17 cellular contexts compared by ENCODE assay signal in the genomic region with DNA sequence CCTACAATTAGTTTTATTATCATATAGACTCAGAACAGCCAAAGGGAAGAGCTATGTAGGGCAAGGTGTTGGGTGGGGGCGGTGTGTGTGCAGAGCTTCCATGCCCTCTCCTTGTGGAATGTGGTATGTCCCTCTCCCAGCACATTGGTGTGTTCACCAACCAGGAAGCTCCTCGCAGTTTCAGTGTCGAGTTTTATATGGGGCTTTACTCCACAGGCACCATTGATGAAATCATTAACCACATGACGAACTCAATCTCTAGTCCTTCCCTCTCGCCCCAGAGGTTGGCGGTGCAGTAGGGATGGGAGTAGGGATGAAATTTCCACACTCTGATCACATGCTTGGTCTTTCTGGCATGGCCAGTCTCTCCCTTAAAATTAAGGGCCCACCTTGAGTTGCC. TPM values are rescaled to one million over a fixed set of nuclear protein-coding genes. Genes with fewer than 3 reads are reported as not detected.
DNase-seq lines count a peak whose midpoint lies in the region; ATAC-seq, FAIRE-seq and TF ChIP-seq lines count a peak whose summit lies in the region.
"Had no signal": no experiment of that assay in that cellular context is flagged by ENCODE, and none has a peak within 500 bp of the region (broad histone marks: within the 10 kb centered on the region; RNA-seq: fewer than 3 reads in every experiment).

No MANE protein-coding gene starts in this region.

- TF ChIP-seq CTCF in OCI-LY3 (IDR thresholded peaks at IDR 0.05; ENCODE audit: low read depth, low read length), result no peak
- TF ChIP-seq CTCF in HepG2 (CRISPR knock-in tag; IDR thresholded peaks at IDR 0.05), result no peak
- no peak for TF ChIP-seq CTCF in H9 (conservative IDR thresholded peaks at IDR 0.05)

- H3K9ac ChIP-seq in OCI-LY3 (ENCODE audit: low read length) (peak overlapping the region; percentile 67; the same call in 1 of the 2 replicates), HepG2 (ENCODE audit: insufficient read depth, low read depth, low read length) (no peak overlapping the region), H9 (ENCODE audit: extremely low read depth, insufficient read length, low read length) (no peak overlapping the region)

- no peak for ATAC-seq in stimulated activated naive B cell treated with anti-CD40 and anti-IgM and Interleukin-4, amounts not matched to agents 10 μg/mL and 1 μg/mL and 100 μg/mL, for 72 hours (replicated peaks)
- ATAC-seq in HepG2, result no peak
- no peak for ATAC-seq in T-helper 17 cell
- ATAC-seq: activated T-cell treated with anti-CD3 and anti-CD28 coated beads, Interleukin-2, amount 50 U/mL, for 72 hours; GM12878; naive thymus-derived CD4-positive, alpha-beta T cell had no signal

- H3K23ac ChIP-seq in H9 (ENCODE audit: insufficient read length, low read depth, low read length), result no peak overlapping the region

- no peak overlapping the region for H2AFZ ChIP-seq in OCI-LY3 (ENCODE audit: low read depth, low read length)
- no peak overlapping the region for H2AFZ ChIP-seq in HepG2 (ENCODE audit: low read length)
- no peak overlapping the region for H2AFZ ChIP-seq in H9 (ENCODE audit: low read length)

- POLR2A ChIA-PET in HepG2 (lab: Yijun Ruan, JAX), result interaction anchor here (1.3 to 2.3 kb wide), 2 partner anchors 29 to 55 kb away, joined by 3 to 7 read pairs; no protein-coding TSS in a partner anchor

- intact Hi-C loops in HepG2 (cut with micrococcal nuclease; ENCODE audit: unreplicated experiment), result no loop called here

- H2BK120ac ChIP-seq in H9 (ENCODE audit: low read depth, low read length, poor library complexity, severe bottlenecking), result no peak overlapping the region

- no peak overlapping the region for H2AK5ac ChIP-seq in H9 (ENCODE audit: insufficient read length, low read length)

- TF ChIP-seq RAD21 in HepG2 (CRISPR knock-in tag; IDR thresholded peaks at IDR 0.05), result no peak

- no TSS peak for BruUV-seq in HepG2 (replicated peaks; lab: Mats Ljungman, UMichigan)

- CTCF ChIA-PET in HepG2 (lab: Yijun Ruan, JAX; ENCODE audit: low intra/inter-chr PET ratio, low total read pairs), result no interaction called here

- no peak overlapping the region for H3K27ac Mint-ChIP-seq in stimulated activated naive B cell treated with anti-CD40 and anti-IgM and Interleukin-4, amounts not matched to agents 10 μg/mL and 1 μg/mL and 100 μg/mL, for 72 hours
- H3K27ac Mint-ChIP-seq in H9 (no peak overlapping the region), T-helper 17 cell (no peak overlapping the region)
- H3K27ac Mint-ChIP-seq: activated T-cell treated with anti-CD3 and anti-CD28 coated beads, Interleukin-2, amount 50 U/mL, for 72 hours had no signal

- H3K36me3 Mint-ChIP-seq in stimulated activated naive B cell treated with anti-CD40 and anti-IgM and Interleukin-4, amounts not matched to agents 10 μg/mL and 1 μg/mL and 100 μg/mL, for 72 hours, result peaks cover 7 to 22% of the 10 kb centered on the region in 2 donors
- H3K36me3 Mint-ChIP-seq in H9 (ENCODE audit: insufficient read depth in 1 of 3, low read depth in 3 of 3), result no peaks in the 10 kb centered on the region; a peak in 2 of 7 replicates
- peaks cover under 1% of the 10 kb centered on the region for H3K36me3 Mint-ChIP-seq in T-helper 17 cell (ENCODE audit: low read depth)

- no peak overlapping the region for H3K4ac ChIP-seq in H9 (ENCODE audit: low read depth, low read length)

- no peak overlapping the region for H4K91ac ChIP-seq in H9 (ENCODE audit: insufficient read length, low read depth, low read length)

- no peak overlapping the region for H3T11ph ChIP-seq in H9 (ENCODE audit: low read length)

- H3K79me2 ChIP-seq in OCI-LY3 (ENCODE audit: low read length), result 0 out of 2 replicates have a peak, but pooled peaks cover 4% of the 10 kb centered on the region
- H3K79me2 ChIP-seq in HepG2 (ENCODE audit: insufficient read depth, low read length), result no peaks in the 10 kb centered on the region
- H3K79me2 ChIP-seq in H9 (ENCODE audit: insufficient read depth, low read length), result no peaks in the 10 kb centered on the region

- H3K4me3 ChIP-seq in OCI-LY3 (ENCODE audit: low read length), result no peak overlapping the region
- no peak overlapping the region for H3K4me3 ChIP-seq in small intestine (ENCODE audit: low read depth in 1 of 2, low read length in 2 of 2)
- no peak overlapping the region for H3K4me3 ChIP-seq in HepG2 (replicated peaks in 1 of 3; ENCODE audit: insufficient read depth in 1 of 3, low read depth in 2 of 3, low read length in 3 of 3)
- H3K4me3 ChIP-seq: GM12878, thoracic aorta had no signal

- H3K36me3 ChIP-seq in OCI-LY3 (replicated peaks; ENCODE audit: low read depth, low read length) (no peaks in the 10 kb centered on the region), small intestine (ENCODE audit: control insufficient read depth in 2 of 2, insufficient read depth in 2 of 2, low read length in 2 of 2) (no peaks in the 10 kb centered on the region), HepG2 (replicated peaks in 1 of 2; ENCODE audit: control insufficient read depth in 1 of 2, insufficient read depth in 2 of 2, low read length in 2 of 2) (peaks cover 0 to 2% of the 10 kb centered on the region in 2 experiments; a peak in 1 of 5 replicates)
- H3K36me3 ChIP-seq: thoracic aorta had no signal

- H3K79me1 ChIP-seq in H9 (ENCODE audit: insufficient read depth, low read depth, low read length, poor library complexity, severe bottlenecking), result no peaks in the 10 kb centered on the region

- no peaks in the 10 kb centered on the region for H3K27me3 Mint-ChIP-seq in stimulated activated naive B cell treated with anti-CD40 and anti-IgM and Interleukin-4, amounts not matched to agents 10 μg/mL and 1 μg/mL and 100 μg/mL, for 72 hours
- H3K27me3 Mint-ChIP-seq in H9 (ENCODE audit: low read depth), result peaks cover 3% of the 10 kb centered on the region; the same call in 1 of the 2 replicates
- no peaks in the 10 kb centered on the region for H3K27me3 Mint-ChIP-seq in T-helper 17 cell
- H3K27me3 Mint-ChIP-seq: naive thymus-derived CD4-positive, alpha-beta T cell had no signal

- H3K27ac ChIP-seq in OCI-LY3 (ENCODE audit: low read length), result 0 out of 2 replicates have a peak overlapping the region, but pooled peaks have one; percentile 98
- peak overlapping the region; percentile 62 to 65 for H3K27ac ChIP-seq in small intestine (ENCODE audit: low read depth in 1 of 2, low read length in 1 of 2)
- no peak overlapping the region for H3K27ac ChIP-seq in HepG2 (ENCODE audit: extremely low read length, insufficient read depth, low read length)
- H3K27ac ChIP-seq in H9 (ENCODE audit: insufficient read length, low read depth, low read length), result no peak overlapping the region
- H3K27ac ChIP-seq: thoracic aorta had no signal

- H3K4me2 ChIP-seq in OCI-LY3 (ENCODE audit: low read length) (peak overlapping the region; percentile 1; the same call in 1 of the 2 replicates), HepG2 (ENCODE audit: low read depth, low read length) (no peak overlapping the region), H9 (ENCODE audit: insufficient read depth, insufficient read length, low read length) (no peak overlapping the region)

- H3K23me2 ChIP-seq in H9 (ENCODE audit: insufficient read length, low read depth, low read length, poor library complexity, severe bottlenecking), result peaks cover 3% of the 10 kb centered on the region

- no peak overlapping the region for H3K56ac ChIP-seq in H9 (ENCODE audit: insufficient read length, low read depth, low read length)

- DNase-seq in HK-2 (ENCODE audit: unreplicated experiment), result peak; percentile 44
- peak; percentile 92 for DNase-seq in glomerular visceral epithelial cell (ENCODE audit: extremely low spot score)
- DNase-seq in small intestine, result peak; percentile 77
- no peak for DNase-seq in stimulated activated naive B cell treated with anti-CD40 and anti-IgM and Interleukin-4, amounts not matched to agents 10 μg/mL and 1 μg/mL and 100 μg/mL, for 72 hours
- DNase-seq in HepG2 (ENCODE audit: low spot score), result no peak
- DNase-seq in H9, result no peak
- DNase-seq in T-helper 17 cell, result no peak
- DNase-seq: activated T-cell treated with anti-CD3 and anti-CD28 coated beads, Interleukin-2, amount 50 U/mL, for 72 hours; amniotic stem cell; foreskin fibroblast; naive thymus-derived CD4-positive, alpha-beta T cell; NCI-H1436; NCI-H345; retina had no signal

- no peak overlapping the region for H2BK5ac ChIP-seq in H9 (ENCODE audit: insufficient read length, low read length)

- H2BK20ac ChIP-seq in H9 (ENCODE audit: low read depth, low read length, poor library complexity, severe bottlenecking), result no peak overlapping the region

- H3K14ac ChIP-seq in H9 (ENCODE audit: insufficient read depth, low read length), result no peak overlapping the region

- H3K4me3 Mint-ChIP-seq in stimulated activated naive B cell treated with anti-CD40 and anti-IgM and Interleukin-4, amounts not matched to agents 10 μg/mL and 1 μg/mL and 100 μg/mL, for 72 hours, result no peak overlapping the region
- H3K4me3 Mint-ChIP-seq in H9 (no peak overlapping the region), T-helper 17 cell (no peak overlapping the region)
- H3K4me3 Mint-ChIP-seq: activated T-cell treated with anti-CD3 and anti-CD28 coated beads, Interleukin-2, amount 50 U/mL, for 72 hours had no signal

- no peaks in the 10 kb centered on the region for H3K9me3 ChIP-seq in OCI-LY3 (ENCODE audit: insufficient read depth, low read length)
- no peaks in the 10 kb centered on the region for H3K9me3 ChIP-seq in small intestine (ENCODE audit: control insufficient read depth, low read depth)
- H3K9me3 ChIP-seq in HepG2 (ENCODE audit: low read length), result no peaks in the 10 kb centered on the region
- H3K9me3 ChIP-seq in H9 (ENCODE audit: control insufficient read depth, low read depth, low read length), result no peaks in the 10 kb centered on the region
- H3K9me3 ChIP-seq in T-helper 17 cell (ENCODE audit: control insufficient read depth, low read length, poor library complexity, severe bottlenecking), result no peaks in the 10 kb centered on the region
- H3K9me3 ChIP-seq: thoracic aorta had no signal

- H3K4me1 ChIP-seq in OCI-LY3 (ENCODE audit: low read length) (peaks cover 87% of the 10 kb centered on the region), small intestine (ENCODE audit: control insufficient read depth in 2 of 2, insufficient read depth in 1 of 2, low read depth in 1 of 2, low read length in 1 of 2) (peaks cover 18 to 21% of the 10 kb centered on the region in 2 donors), HepG2 (ENCODE audit: insufficient read depth, low read length) (peaks cover 21% of the 10 kb centered on the region), H9 (ENCODE audit: insufficient read depth, low read length) (peaks cover 2% of the 10 kb centered on the region; the same call in 1 of the 2 replicates)

- H4K20me1 ChIP-seq in OCI-LY3 (ENCODE audit: insufficient read depth, low read length), result no peaks in the 10 kb centered on the region
- H4K20me1 ChIP-seq in HepG2 (ENCODE audit: insufficient read depth, low read length), result no peaks in the 10 kb centered on the region
- H4K20me1 ChIP-seq in H9 (ENCODE audit: control insufficient read depth, insufficient read depth, insufficient read length), result no peaks in the 10 kb centered on the region

- in situ Hi-C loops in HepG2 (cut with HindIII; ENCODE audit: extremely low pct_ligation_motif_present, low pct_unique_long_range_greater_than_20kb), result no loop called here

- H4K8ac ChIP-seq in H9 (replicated peaks; ENCODE audit: insufficient read length, low read depth, low read length), result no peak overlapping the region

- H3K4me1 Mint-ChIP-seq in stimulated activated naive B cell treated with anti-CD40 and anti-IgM and Interleukin-4, amounts not matched to agents 10 μg/mL and 1 μg/mL and 100 μg/mL, for 72 hours, result peaks cover 73 to 87% of the 10 kb centered on the region in 2 donors
- H3K4me1 Mint-ChIP-seq in H9, result peaks cover 44 to 50% of the 10 kb centered on the region in 2 experiments
- peaks cover 46% of the 10 kb centered on the region for H3K4me1 Mint-ChIP-seq in T-helper 17 cell

- H3K18ac ChIP-seq in H9 (ENCODE audit: insufficient read length, low read depth, low read length), result no peak overlapping the region

- WGBS in small intestine, 3 donors, result 22 to 69% (median 38%) methylated on average over 6 of the region's 6 CpGs
- WGBS in HepG2 (ENCODE audit: low lambda C conversion rate), result 83% methylated on average over 6 of the region's 6 CpGs
- no CpG with 5 or more reads among the region's 6 CpGs for WGBS in H9 (ENCODE audit: extremely low coverage, insufficient read length, low lambda C conversion rate)

- H2BK15ac ChIP-seq in H9 (ENCODE audit: low read depth, low read length), result no peak overlapping the region

- no peak overlapping the region for H4K5ac ChIP-seq in H9 (ENCODE audit: insufficient read length, low read depth, low read length)

- FAIRE-seq in small intestine (lab: Jason Lieb, UNC), result no peak
- FAIRE-seq in HepG2 (lab: Jason Lieb, UNC), result no peak
- FAIRE-seq: GM12878 had no signal

- peaks cover 0 to 4% of the 10 kb centered on the region in 2 donors for H3K9me3 Mint-ChIP-seq in stimulated activated naive B cell treated with anti-CD40 and anti-IgM and Interleukin-4, amounts not matched to agents 10 μg/mL and 1 μg/mL and 100 μg/mL, for 72 hours
- no peaks in the 10 kb centered on the region; a peak in 1 of 5 replicates for H3K9me3 Mint-ChIP-seq in H9

- no peak overlapping the region for H2BK12ac ChIP-seq in H9 (ENCODE audit: insufficient read length, low read depth, low read length)

- no peak for TF ChIP-seq POLR2A in HepG2 (IDR thresholded peaks at IDR 0.05; ENCODE audit: insufficient read depth in 1 of 2, low read depth in 2 of 2, low read length in 2 of 2)

- H3K27me3 ChIP-seq in OCI-LY3 (ENCODE audit: low read depth, low read length) (no peaks in the 10 kb centered on the region), small intestine (ENCODE audit: control insufficient read depth in 2 of 2, insufficient read depth in 2 of 2, low read length in 2 of 2) (no peaks in the 10 kb centered on the region), HepG2 (ENCODE audit: control insufficient read depth in 1 of 2, insufficient read depth in 2 of 2, low read length in 2 of 2) (no peaks in the 10 kb centered on the region), H9 (ENCODE audit: insufficient read depth, low read length) (no peaks in the 10 kb centered on the region)

- TF ChIP-seq EP300 in HepG2 (IDR thresholded peaks at IDR 0.05; ENCODE audit: low read depth in 2 of 2, low read length in 2 of 2), result no peak
- TF ChIP-seq EP300 in HepG2 (CRISPR knock-in tag; IDR thresholded peaks at IDR 0.05; ENCODE audit: borderline replicate concordance), result no peak

RNA-seq across cellular contexts. Expression of a gene that starts 13.6 kb away (rescaled TPM):
- 100 to 1,000 TPM; 282 to 329 (median 318) TPM for polyA plus RNA-seq in small intestine
- 208 and 346 TPM in 2 replicates for total RNA-seq in HepG2 (2016; rRNA removed; fragmentation: Illumina TruSeq; extraction: Trizol)
- total RNA-seq in HepG2 (2016; cell fraction: cytosol; rRNA removed; fragmentation: Illumina TruSeq; extraction: Trizol; ENCODE audit: low read depth), result 41.2 and 44.6 TPM in 2 replicates
- total RNA-seq in HepG2 (2016; cell fraction: insoluble cytoplasmic fraction; rRNA removed; fragmentation: Illumina TruSeq; extraction: Trizol), result 215 and 364 TPM in 2 replicates
- 66.6 and 67.3 TPM in 2 replicates for total RNA-seq in HepG2 (2016; cell fraction: membrane; rRNA removed; fragmentation: Illumina TruSeq; extraction: Trizol)
- 83.4 and 83.7 TPM in 2 replicates for total RNA-seq in HepG2 (2016; cell fraction: nucleus; rRNA removed; fragmentation: Illumina TruSeq; extraction: Trizol)
- polyA plus RNA-seq in HepG2 (2011; rRNA removed), result 257 and 356 TPM in 2 replicates
- 182 and 220 TPM in 2 replicates for polyA plus RNA-seq in HepG2 (2011; cell fraction: cytosol; rRNA removed)
- polyA plus RNA-seq in HepG2 (2011; cell fraction: nucleus; rRNA removed), result 51.4 and 52.1 TPM in 2 replicates
- polyA plus RNA-seq in HepG2 (2012), result 184 and 206 TPM in 2 replicates
- 72.3 and 76.1 TPM in 2 replicates for polyA plus RNA-seq in HepG2 (2016; cell fraction: cytosol; fragmentation: Illumina TruSeq; extraction: Trizol; ENCODE audit: low read depth)
- polyA plus RNA-seq in HepG2 (2016; cell fraction: insoluble cytoplasmic fraction; fragmentation: Illumina TruSeq; extraction: Trizol; ENCODE audit: low read depth), result 607 and 646 TPM in 2 replicates
- polyA plus RNA-seq in HepG2 (2016; cell fraction: membrane; fragmentation: Illumina TruSeq; extraction: Trizol; ENCODE audit: low read depth), result 102 TPM in 2 replicates
- polyA plus RNA-seq in HepG2 (2016; cell fraction: nucleus; fragmentation: Illumina TruSeq; extraction: Trizol; ENCODE audit: insufficient read depth, low read depth), result 218 and 240 TPM in 2 replicates
- 39.8 and 85.1 TPM in 2 replicates for polyA minus RNA-seq in HepG2 (2011; rRNA and poly(A)+ RNA removed; ENCODE audit: low replicate concordance)
- 43.2 and 55.2 TPM in 2 replicates for polyA minus RNA-seq in HepG2 (2011; cell fraction: cytosol; rRNA and poly(A)+ RNA removed)
- polyA minus RNA-seq in HepG2 (2011; cell fraction: nucleus; rRNA and poly(A)+ RNA removed), result 31.1 and 41.5 TPM in 2 replicates
- 200 and 208 TPM in 2 replicates for total RNA-seq in H9 (2021)
- total RNA-seq in T-helper 17 cell, result 100 to 1,000 TPM; 108 to 114 TPM

RNA-seq across cellular contexts. Expression of a gene that starts 56.1 kb away (rescaled TPM):
- polyA plus RNA-seq in small intestine (10 to 100 TPM in 2 of 3 donors, 1 to 10 TPM in 1; 4.4 to 19.2 (median 15.2) TPM), HepG2 (2011; rRNA removed) (15.9 and 32.7 TPM in 2 replicates)
- total RNA-seq in HepG2 (2016; rRNA removed; fragmentation: Illumina TruSeq; extraction: Trizol) (5.4 and 8.7 TPM in 2 replicates), H9 (2021) (13.2 and 15.0 TPM in 2 replicates), T-helper 17 cell (10 to 100 TPM in 1 of 2 donors, 1 to 10 TPM in 1; 8.0 to 13.4 TPM)
- 0.88 and 1.0 TPM in 2 replicates for total RNA-seq in HepG2 (2016; cell fraction: cytosol; rRNA removed; fragmentation: Illumina TruSeq; extraction: Trizol; ENCODE audit: low read depth)
- 5.1 and 9.6 TPM in 2 replicates for total RNA-seq in HepG2 (2016; cell fraction: insoluble cytoplasmic fraction; rRNA removed; fragmentation: Illumina TruSeq; extraction: Trizol)
- total RNA-seq in HepG2 (2016; cell fraction: membrane; rRNA removed; fragmentation: Illumina TruSeq; extraction: Trizol), result 2.8 and 3.2 TPM in 2 replicates
- total RNA-seq in HepG2 (2016; cell fraction: nucleus; rRNA removed; fragmentation: Illumina TruSeq; extraction: Trizol), result 11.8 and 14.8 TPM in 2 replicates
- 12.2 and 20.6 TPM in 2 replicates for polyA plus RNA-seq in HepG2 (2011; cell fraction: cytosol; rRNA removed)
- polyA plus RNA-seq in HepG2 (2011; cell fraction: nucleus; rRNA removed), result 28.3 and 48.7 TPM in 2 replicates
- 14.9 and 27.8 TPM in 2 replicates for polyA plus RNA-seq in HepG2 (2012)
- 0.38 and 0.44 TPM in 2 replicates for polyA plus RNA-seq in HepG2 (2016; cell fraction: cytosol; fragmentation: Illumina TruSeq; extraction: Trizol; ENCODE audit: low read depth)
- polyA plus RNA-seq in HepG2 (2016; cell fraction: insoluble cytoplasmic fraction; fragmentation: Illumina TruSeq; extraction: Trizol; ENCODE audit: low read depth), result 4.3 and 4.9 TPM in 2 replicates
- polyA plus RNA-seq in HepG2 (2016; cell fraction: membrane; fragmentation: Illumina TruSeq; extraction: Trizol; ENCODE audit: low read depth), result 0.95 and 1.0 TPM in 2 replicates
- polyA plus RNA-seq in HepG2 (2016; cell fraction: nucleus; fragmentation: Illumina TruSeq; extraction: Trizol; ENCODE audit: insufficient read depth, low read depth), result 13.0 and 15.3 TPM in 2 replicates
- polyA minus RNA-seq in HepG2 (2011; rRNA and poly(A)+ RNA removed; ENCODE audit: low replicate concordance), result 3.0 and 44.4 TPM in 2 replicates
- polyA minus RNA-seq in HepG2 (2011; cell fraction: cytosol; rRNA and poly(A)+ RNA removed), result 11.2 and 23.6 TPM in 2 replicates
- polyA minus RNA-seq in HepG2 (2011; cell fraction: nucleus; rRNA and poly(A)+ RNA removed), result 23.4 and 35.4 TPM in 2 replicates

Comparison
In these comparisons a context has a peak if more than half of its experiments do, and no peak if none do; other contexts are left out.
1. DNase-seq: peak in HK-2 (single experiment), glomerular visceral epithelial cell (single experiment) and small intestine (single experiment); none in stimulated activated naive B cell treated with anti-CD40 and anti-IgM and Interleukin-4, amounts not matched to agents 10 μg/mL and 1 μg/mL and 100 μg/mL, for 72 hours (single experiment), HepG2 (single experiment), H9 (single experiment) and T-helper 17 cell (0 of 3).
2. H3K27ac ChIP-seq: peak in OCI-LY3 (single experiment) and small intestine (2 of 2); none in HepG2 (single experiment) and H9 (single experiment).